In genomic region chr13:106794131-106794530, GRCh38 we compare ENCODE assay signal across 27 cellular contexts.
"Had no signal": no experiment of that assay in that cellular context is flagged by ENCODE, and none has a peak within 500 bp of the region (broad histone marks: within the 10 kb centered on the region; RNA-seq: fewer than 3 reads in every experiment).

No MANE protein-coding gene starts in this region.

- H3K36me3 Mint-ChIP-seq: stimulated activated effector memory CD8-positive, alpha-beta T cell treated with anti-CD3 and anti-CD28 coated beads, Interleukin-12 subunit alpha, Interleukin-12 subunit beta, amount 100 ng/mL, for 72 hours; stimulated activated naive B cell treated with anti-CD40 and anti-IgM and Interleukin-4, amounts not matched to agents 10 μg/mL and 1 μg/mL and 100 μg/mL, for 72 hours had no signal

- H3K36me3 ChIP-seq: neural progenitor cell, ovary, right lobe of liver, sigmoid colon, stomach, thoracic aorta, thyroid gland, tibial nerve, upper lobe of left lung, vagina had no signal

- H3K4me1 ChIP-seq: parathyroid adenoma, psoas muscle, right lobe of liver, sigmoid colon, thyroid gland, tibial nerve, upper lobe of left lung, vagina had no signal

- H3K27ac ChIP-seq: neural progenitor cell, ovary, parathyroid adenoma, psoas muscle, right lobe of liver, sigmoid colon, stomach, thoracic aorta, thyroid gland, tibial nerve, upper lobe of left lung, vagina had no signal

- H3K27ac Mint-ChIP-seq: nephron; neural progenitor cell; progenitor cell of endocrine pancreas; stimulated activated effector memory CD8-positive, alpha-beta T cell treated with anti-CD3 and anti-CD28 coated beads, Interleukin-12 subunit alpha, Interleukin-12 subunit beta, amount 100 ng/mL, for 72 hours; stimulated activated naive B cell treated with anti-CD40 and anti-IgM and Interleukin-4, amounts not matched to agents 10 μg/mL and 1 μg/mL and 100 μg/mL, for 72 hours; stimulated activated naive CD8-positive, alpha-beta T cell treated with anti-CD3 and anti-CD28 coated beads, Interleukin-15, Interleukin-2, amounts not matched to agents 100 ng/mL and 50 ng/mL, for 24 hours had no signal

- FAIRE-seq: small intestine, urothelium cell line had no signal

- ATAC-seq: psoas muscle; right cardiac atrium; right lobe of liver; stimulated activated effector memory CD8-positive, alpha-beta T cell treated with anti-CD3 and anti-CD28 coated beads, Interleukin-12 subunit alpha, Interleukin-12 subunit beta, amount 100 ng/mL, for 72 hours; stimulated activated naive B cell treated with anti-CD40 and anti-IgM and Interleukin-4, amounts not matched to agents 10 μg/mL and 1 μg/mL and 100 μg/mL, for 72 hours had no signal

- DNase-seq: occipital lobe; ovary; posterior cingulate gyrus; psoas muscle; right cardiac atrium; right lobe of liver; sigmoid colon; small intestine; stimulated activated CD4-positive, alpha-beta T cell treated with anti-CD3 and anti-CD28 coated beads, Interleukin-15, amount 100 ng/mL, for 24 hours; stimulated activated CD4-positive, alpha-beta T cell treated with anti-CD3 and anti-CD28 coated beads, Interleukin-2, amount 100 ng/mL, for 24 hours; stimulated activated CD4-positive, alpha-beta T cell treated with anti-CD3 and anti-CD28 coated beads, Interleukin-2, amount 100 ng/mL, for 48 hours; stimulated activated CD4-positive, alpha-beta T cell treated with anti-CD3 and anti-CD28 coated beads, Interleukin-4, amount 100 ng/mL, for 24 hours; stimulated activated naive B cell treated with anti-CD40 and anti-IgM and Interleukin-4, amounts not matched to agents 10 μg/mL and 1 μg/mL and 100 μg/mL, for 72 hours; stimulated activated naive CD4-positive, alpha-beta T cell treated with Interleukin-2 at 50 U/mL for 16 hours; stomach; thyroid gland; upper lobe of left lung had no signal

- H3K27me3 ChIP-seq: neural progenitor cell, ovary, right lobe of liver, sigmoid colon, stomach, thyroid gland, tibial nerve, upper lobe of left lung, vagina had no signal

- H3K4me3 Mint-ChIP-seq: nephron; neural progenitor cell; stimulated activated effector memory CD8-positive, alpha-beta T cell treated with anti-CD3 and anti-CD28 coated beads, Interleukin-12 subunit alpha, Interleukin-12 subunit beta, amount 100 ng/mL, for 72 hours; stimulated activated naive B cell treated with anti-CD40 and anti-IgM and Interleukin-4, amounts not matched to agents 10 μg/mL and 1 μg/mL and 100 μg/mL, for 72 hours; stimulated activated naive CD8-positive, alpha-beta T cell treated with anti-CD3 and anti-CD28 coated beads, Interleukin-15, Interleukin-2, amounts not matched to agents 100 ng/mL and 50 ng/mL, for 24 hours had no signal

- H3K4me1 Mint-ChIP-seq: stimulated activated effector memory CD8-positive, alpha-beta T cell treated with anti-CD3 and anti-CD28 coated beads, Interleukin-12 subunit alpha, Interleukin-12 subunit beta, amount 100 ng/mL, for 72 hours had no signal

- H3K9me3 Mint-ChIP-seq: nephron; neural progenitor cell; stimulated activated effector memory CD8-positive, alpha-beta T cell treated with anti-CD3 and anti-CD28 coated beads, Interleukin-12 subunit alpha, Interleukin-12 subunit beta, amount 100 ng/mL, for 72 hours; stimulated activated naive B cell treated with anti-CD40 and anti-IgM and Interleukin-4, amounts not matched to agents 10 μg/mL and 1 μg/mL and 100 μg/mL, for 72 hours; stimulated activated naive CD8-positive, alpha-beta T cell treated with anti-CD3 and anti-CD28 coated beads, Interleukin-15, Interleukin-2, amounts not matched to agents 100 ng/mL and 50 ng/mL, for 24 hours had no signal

- H3K9me3 ChIP-seq: ovary, psoas muscle, right lobe of liver, sigmoid colon, stomach, thoracic aorta, thyroid gland, tibial nerve, upper lobe of left lung, vagina had no signal

- H3K4me3 ChIP-seq: neural progenitor cell, ovary, psoas muscle, right lobe of liver, sigmoid colon, stomach, thoracic aorta, thyroid gland, tibial nerve, upper lobe of left lung, vagina had no signal
